In the genomic region with DNA sequence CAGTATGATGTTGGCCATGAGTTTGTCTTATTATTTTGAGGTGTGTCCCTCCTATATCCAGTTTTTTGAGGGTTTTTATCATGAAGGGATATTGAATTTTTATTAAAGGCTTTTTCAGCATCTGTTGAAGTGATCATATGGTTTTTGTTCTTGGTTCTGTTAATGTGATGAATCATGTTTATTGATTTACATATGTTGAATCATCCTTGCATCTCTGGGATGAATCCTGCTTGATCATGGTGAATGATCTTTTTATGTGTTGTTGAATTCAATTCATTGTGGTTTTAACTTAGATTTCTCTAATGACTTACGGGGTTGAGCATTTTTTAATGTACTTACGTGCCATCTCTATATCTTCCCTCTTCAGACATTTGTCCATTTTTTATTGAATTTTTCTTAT, we compare ENCODE assay signal across 1 cellular context.
TF ChIP-seq lines count a peak whose summit lies in the region.

No MANE protein-coding gene starts in this region.

TF ChIP-seq in GM23338, 12 proteins besides CTCF, POLR2A, EP300 and RAD21:
- TF ChIP-seq, protein P1, sequence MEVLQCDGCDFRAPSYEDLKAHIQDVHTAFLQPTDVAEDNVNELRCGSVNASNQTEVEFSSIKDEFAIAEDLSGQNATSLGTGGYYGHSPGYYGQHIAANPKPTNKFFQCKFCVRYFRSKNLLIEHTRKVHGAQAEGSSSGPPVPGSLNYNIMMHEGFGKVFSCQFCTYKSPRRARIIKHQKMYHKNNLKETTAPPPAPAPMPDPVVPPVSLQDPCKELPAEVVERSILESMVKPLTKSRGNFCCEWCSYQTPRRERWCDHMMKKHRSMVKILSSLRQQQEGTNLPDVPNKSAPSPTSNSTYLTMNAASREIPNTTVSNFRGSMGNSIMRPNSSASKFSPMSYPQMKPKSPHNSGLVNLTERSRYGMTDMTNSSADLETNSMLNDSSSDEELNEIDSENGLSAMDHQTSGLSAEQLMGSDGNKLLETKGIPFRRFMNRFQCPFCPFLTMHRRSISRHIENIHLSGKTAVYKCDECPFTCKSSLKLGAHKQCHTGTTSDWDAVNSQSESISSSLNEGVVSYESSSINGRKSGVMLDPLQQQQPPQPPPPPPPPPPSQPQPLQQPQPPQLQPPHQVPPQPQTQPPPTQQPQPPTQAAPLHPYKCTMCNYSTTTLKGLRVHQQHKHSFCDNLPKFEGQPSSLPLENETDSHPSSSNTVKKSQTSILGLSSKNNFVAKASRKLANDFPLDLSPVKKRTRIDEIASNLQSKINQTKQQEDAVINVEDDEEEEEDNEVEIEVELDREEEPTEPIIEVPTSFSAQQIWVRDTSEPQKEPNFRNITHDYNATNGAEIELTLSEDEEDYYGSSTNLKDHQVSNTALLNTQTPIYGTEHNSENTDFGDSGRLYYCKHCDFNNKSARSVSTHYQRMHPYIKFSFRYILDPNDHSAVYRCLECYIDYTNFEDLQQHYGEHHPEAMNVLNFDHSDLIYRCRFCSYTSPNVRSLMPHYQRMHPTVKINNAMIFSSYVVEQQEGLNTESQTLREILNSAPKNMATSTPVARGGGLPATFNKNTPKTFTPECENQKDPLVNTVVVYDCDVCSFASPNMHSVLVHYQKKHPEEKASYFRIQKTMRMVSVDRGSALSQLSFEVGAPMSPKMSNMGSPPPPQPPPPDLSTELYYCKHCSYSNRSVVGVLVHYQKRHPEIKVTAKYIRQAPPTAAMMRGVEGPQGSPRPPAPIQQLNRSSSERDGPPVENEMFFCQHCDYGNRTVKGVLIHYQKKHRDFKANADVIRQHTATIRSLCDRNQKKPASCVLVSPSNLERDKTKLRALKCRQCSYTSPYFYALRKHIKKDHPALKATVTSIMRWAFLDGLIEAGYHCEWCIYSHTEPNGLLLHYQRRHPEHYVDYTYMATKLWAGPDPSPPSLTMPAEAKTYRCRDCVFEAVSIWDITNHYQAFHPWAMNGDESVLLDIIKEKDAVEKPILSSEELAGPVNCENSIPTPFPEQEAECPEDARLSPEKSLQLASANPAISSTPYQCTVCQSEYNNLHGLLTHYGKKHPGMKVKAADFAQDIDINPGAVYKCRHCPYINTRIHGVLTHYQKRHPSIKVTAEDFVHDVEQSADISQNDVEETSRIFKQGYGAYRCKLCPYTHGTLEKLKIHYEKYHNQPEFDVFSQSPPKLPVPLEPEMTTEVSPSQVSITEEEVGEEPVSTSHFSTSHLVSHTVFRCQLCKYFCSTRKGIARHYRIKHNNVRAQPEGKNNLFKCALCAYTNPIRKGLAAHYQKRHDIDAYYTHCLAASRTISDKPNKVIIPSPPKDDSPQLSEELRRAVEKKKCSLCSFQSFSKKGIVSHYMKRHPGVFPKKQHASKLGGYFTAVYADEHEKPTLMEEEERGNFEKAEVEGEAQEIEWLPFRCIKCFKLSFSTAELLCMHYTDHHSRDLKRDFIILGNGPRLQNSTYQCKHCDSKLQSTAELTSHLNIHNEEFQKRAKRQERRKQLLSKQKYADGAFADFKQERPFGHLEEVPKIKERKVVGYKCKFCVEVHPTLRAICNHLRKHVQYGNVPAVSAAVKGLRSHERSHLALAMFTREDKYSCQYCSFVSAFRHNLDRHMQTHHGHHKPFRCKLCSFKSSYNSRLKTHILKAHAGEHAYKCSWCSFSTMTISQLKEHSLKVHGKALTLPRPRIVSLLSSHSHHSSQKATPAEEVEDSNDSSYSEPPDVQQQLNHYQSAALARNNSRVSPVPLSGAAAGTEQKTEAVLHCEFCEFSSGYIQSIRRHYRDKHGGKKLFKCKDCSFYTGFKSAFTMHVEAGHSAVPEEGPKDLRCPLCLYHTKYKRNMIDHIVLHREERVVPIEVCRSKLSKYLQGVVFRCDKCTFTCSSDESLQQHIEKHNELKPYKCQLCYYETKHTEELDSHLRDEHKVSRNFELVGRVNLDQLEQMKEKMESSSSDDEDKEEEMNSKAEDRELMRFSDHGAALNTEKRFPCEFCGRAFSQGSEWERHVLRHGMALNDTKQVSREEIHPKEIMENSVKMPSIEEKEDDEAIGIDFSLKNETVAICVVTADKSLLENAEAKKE (CRISPR knock-in tag; IDR thresholded peaks at IDR 0.05), result no peak
- TF ChIP-seq, protein P2, sequence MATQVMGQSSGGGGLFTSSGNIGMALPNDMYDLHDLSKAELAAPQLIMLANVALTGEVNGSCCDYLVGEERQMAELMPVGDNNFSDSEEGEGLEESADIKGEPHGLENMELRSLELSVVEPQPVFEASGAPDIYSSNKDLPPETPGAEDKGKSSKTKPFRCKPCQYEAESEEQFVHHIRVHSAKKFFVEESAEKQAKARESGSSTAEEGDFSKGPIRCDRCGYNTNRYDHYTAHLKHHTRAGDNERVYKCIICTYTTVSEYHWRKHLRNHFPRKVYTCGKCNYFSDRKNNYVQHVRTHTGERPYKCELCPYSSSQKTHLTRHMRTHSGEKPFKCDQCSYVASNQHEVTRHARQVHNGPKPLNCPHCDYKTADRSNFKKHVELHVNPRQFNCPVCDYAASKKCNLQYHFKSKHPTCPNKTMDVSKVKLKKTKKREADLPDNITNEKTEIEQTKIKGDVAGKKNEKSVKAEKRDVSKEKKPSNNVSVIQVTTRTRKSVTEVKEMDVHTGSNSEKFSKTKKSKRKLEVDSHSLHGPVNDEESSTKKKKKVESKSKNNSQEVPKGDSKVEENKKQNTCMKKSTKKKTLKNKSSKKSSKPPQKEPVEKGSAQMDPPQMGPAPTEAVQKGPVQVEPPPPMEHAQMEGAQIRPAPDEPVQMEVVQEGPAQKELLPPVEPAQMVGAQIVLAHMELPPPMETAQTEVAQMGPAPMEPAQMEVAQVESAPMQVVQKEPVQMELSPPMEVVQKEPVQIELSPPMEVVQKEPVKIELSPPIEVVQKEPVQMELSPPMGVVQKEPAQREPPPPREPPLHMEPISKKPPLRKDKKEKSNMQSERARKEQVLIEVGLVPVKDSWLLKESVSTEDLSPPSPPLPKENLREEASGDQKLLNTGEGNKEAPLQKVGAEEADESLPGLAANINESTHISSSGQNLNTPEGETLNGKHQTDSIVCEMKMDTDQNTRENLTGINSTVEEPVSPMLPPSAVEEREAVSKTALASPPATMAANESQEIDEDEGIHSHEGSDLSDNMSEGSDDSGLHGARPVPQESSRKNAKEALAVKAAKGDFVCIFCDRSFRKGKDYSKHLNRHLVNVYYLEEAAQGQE (IDR thresholded peaks at IDR 0.05; ENCODE audit: unreplicated experiment), result no peak
- TF ChIP-seq EZH2phosphoT487 (IDR thresholded peaks at IDR 0.05; ENCODE audit: unreplicated experiment), result no peak
